ENCODE assay signal across 16 cellular contexts in the genomic region with DNA sequence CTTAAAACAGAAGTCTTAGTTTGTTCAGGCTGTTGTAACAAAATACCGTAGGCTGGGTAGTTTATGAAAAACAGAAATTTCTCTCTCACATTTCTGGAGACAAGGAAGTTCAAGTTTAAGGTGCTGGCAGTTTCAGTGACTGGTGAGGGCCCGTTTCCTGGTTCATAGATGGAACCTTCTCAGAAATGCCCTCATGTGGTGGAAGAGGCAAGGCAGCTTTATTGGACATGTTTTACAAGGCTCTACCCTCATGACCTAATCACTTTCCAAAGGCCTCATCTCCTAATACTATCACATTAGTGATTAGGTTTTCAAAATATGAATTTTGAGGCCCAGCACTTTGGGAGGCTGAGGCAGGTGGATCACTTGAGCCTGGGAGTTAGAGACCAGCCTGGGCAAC. TPM values are rescaled to one million over a fixed set of nuclear protein-coding genes. Genes with fewer than 3 reads are reported as not detected.
DNase-seq lines count a peak whose midpoint lies in the region; ATAC-seq and TF ChIP-seq lines count a peak whose summit lies in the region.
"Had no signal": no experiment of that assay in that cellular context is flagged by ENCODE, and none has a peak within 500 bp of the region (broad histone marks: within the 10 kb centered on the region; RNA-seq: fewer than 3 reads in every experiment).

No MANE protein-coding gene starts in this region.

- H3K9me3 Mint-ChIP-seq in CD14-positive monocyte (peaks cover 0 to 1% (median 0%) of the 10 kb centered on the region in 7 donors), HFFc6 (no peaks in the 10 kb centered on the region)
- H3K9me3 Mint-ChIP-seq: stimulated activated memory B cell treated with anti-CD40 and anti-IgM and Interleukin-4, amounts not matched to agents 10 μg/mL and 1 μg/mL and 100 μg/mL, for 72 hours had no signal

- no peak overlapping the region for H3K27ac ChIP-seq in lower lobe of right lung
- H3K27ac ChIP-seq: ovary had no signal

- intact Hi-C loops in CD14-positive monocyte (cut with micrococcal nuclease) (loop anchor here in 1 of 2 donors (10.0 kb wide), 1 partner anchor 368 kb away; the partner anchor contains the start of gene CCDC28A), lower lobe of right lung (cut with DNase I) (no loop called here)

- DNase-seq in CD14-positive monocyte (ENCODE audit: low spot score) (no peak), HFFc6 (no peak), SIG-M5 (lab: John Stamatoyannopoulos, UW) (peak; percentile 37), kidney epithelial cell (ENCODE audit: low read depth) (no peak), NCI-H345 (lab: John Stamatoyannopoulos, UW) (no peak), lower lobe of right lung (no peak), A172 (ENCODE audit: low spot score) (no peak)
- DNase-seq: activated CD4-positive, alpha-beta T cell treated with anti-CD3 and anti-CD28 coated beads, Interleukin-2, amount 50 U/mL, for 1 hour; NCI-H446 treated with DMSO at 0.1 percent for 48 hours; ovary had no signal

- H3K27ac Mint-ChIP-seq in CD14-positive monocyte (peak overlapping the region in 5 of 7 donors; percentile 40 to 83 (median 70)), HFFc6 (no peak overlapping the region)
- H3K27ac Mint-ChIP-seq: stimulated activated memory B cell treated with anti-CD40 and anti-IgM and Interleukin-4, amounts not matched to agents 10 μg/mL and 1 μg/mL and 100 μg/mL, for 72 hours had no signal

- H3K36me3 Mint-ChIP-seq in CD14-positive monocyte (peaks cover 48 to 54% of the 10 kb centered on the region in 2 donors), HFFc6 (ENCODE audit: low read depth) (peaks cover 28% of the 10 kb centered on the region)

- peaks cover 0 to 2% (median 0%) of the 10 kb centered on the region in 3 donors for H3K27me3 Mint-ChIP-seq in CD14-positive monocyte (ENCODE audit: low read depth in 3 of 3)
- no peaks in the 10 kb centered on the region; the same call in 1 of the 2 replicates for H3K27me3 Mint-ChIP-seq in HFFc6 (ENCODE audit: insufficient read depth)
- H3K27me3 Mint-ChIP-seq: stimulated activated memory B cell treated with anti-CD40 and anti-IgM and Interleukin-4, amounts not matched to agents 10 μg/mL and 1 μg/mL and 100 μg/mL, for 72 hours had no signal

- H3K27me3 ChIP-seq in kidney epithelial cell (ENCODE audit: control insufficient read depth, insufficient read depth, low read length) (no peaks in the 10 kb centered on the region), lower lobe of right lung (ENCODE audit: low read depth) (no peaks in the 10 kb centered on the region)
- H3K27me3 ChIP-seq: gastroesophageal sphincter, ovary had no signal

- H3K4me3 Mint-ChIP-seq in CD14-positive monocyte (no peak overlapping the region), HFFc6 (no peak overlapping the region)
- H3K4me3 Mint-ChIP-seq: stimulated activated memory B cell treated with anti-CD40 and anti-IgM and Interleukin-4, amounts not matched to agents 10 μg/mL and 1 μg/mL and 100 μg/mL, for 72 hours had no signal

- TF ChIP-seq CTCF in CD14-positive monocyte (IDR thresholded peaks at IDR 0.05) (no peak), HFFc6 (IDR thresholded peaks at IDR 0.05) (peak; percentile 17; the same call in 1 of the 2 replicates), kidney epithelial cell (IDR thresholded peaks at IDR 0.05; ENCODE audit: insufficient read depth, low read length, poor library complexity, severe bottlenecking) (peak; percentile 13), lower lobe of right lung (IDR thresholded peaks at IDR 0.05) (no peak)

- H3K4me3 ChIP-seq in kidney epithelial cell (ENCODE audit: low read depth, low read length) (no peak overlapping the region), lower lobe of right lung (no peak overlapping the region)
- H3K4me3 ChIP-seq: gastroesophageal sphincter, ovary had no signal

- H3K9me3 ChIP-seq in lower lobe of right lung: no peaks in the 10 kb centered on the region
- H3K9me3 ChIP-seq: gastroesophageal sphincter, ovary had no signal

- peaks cover 37% of the 10 kb centered on the region for H3K4me1 ChIP-seq in lower lobe of right lung

- no peak for ATAC-seq in lower lobe of right lung
- ATAC-seq in GM18498 (IDR thresholded peaks at IDR 0.05; ENCODE audit: unreplicated experiment): no peak
- ATAC-seq: gastroesophageal sphincter; SK-N-SH treated with all-trans-retinoic acid at 6 μM for 48 hours; stimulated activated memory B cell treated with anti-CD40 and anti-IgM and Interleukin-4, amounts not matched to agents 10 μg/mL and 1 μg/mL and 100 μg/mL, for 72 hours had no signal

- H3K36me3 ChIP-seq in kidney epithelial cell (ENCODE audit: control insufficient read depth, insufficient read depth, low read length): peaks cover 1% of the 10 kb centered on the region
- H3K36me3 ChIP-seq in lower lobe of right lung: peaks cover 62% of the 10 kb centered on the region
- H3K36me3 ChIP-seq: ovary had no signal

- H3K4me1 Mint-ChIP-seq in CD14-positive monocyte: peaks cover 63% of the 10 kb centered on the region
- peaks cover 42% of the 10 kb centered on the region for H3K4me1 Mint-ChIP-seq in HFFc6 (ENCODE audit: low read depth)

RNA-seq across cellular contexts. Expression of gene HEBP2, which starts 2.4 kb away (rescaled TPM):
- polyA plus RNA-seq in CD14-positive monocyte: 10 to 100 TPM; 96.8 to 97.5 TPM
- total RNA-seq in HFFc6 (2021; fragmentation: NEBNext Ultra II Directional; extraction: Animal tissue kit (Norgen Biotek cat#: 25700)): 10 to 100 TPM; 39.7 to 48.4 (median 44.9) TPM
- total RNA-seq in kidney epithelial cell: 82.1 and 89.5 TPM in 2 replicates
- total RNA-seq in lower lobe of right lung: 38.6 TPM
- total RNA-seq in A172 (2014; rRNA removed; shearing (Covaris generic)): 33.4 and 46.5 TPM in 2 replicates

RNA-seq across cellular contexts. Expression of gene SMIM28, which starts 28.7 kb away (rescaled TPM):
- not detected for polyA plus RNA-seq in CD14-positive monocyte
- not detected for total RNA-seq in HFFc6 (2021; fragmentation: NEBNext Ultra II Directional; extraction: Animal tissue kit (Norgen Biotek cat#: 25700))
- total RNA-seq in kidney epithelial cell: not detected in 2 replicates
- not detected for total RNA-seq in lower lobe of right lung
- total RNA-seq in A172 (2014; rRNA removed; shearing (Covaris generic)): not detected in 2 replicates
- total RNA-seq: dermis microvascular lymphatic vessel endothelial cell, liver, ovary had no signal
- polyA plus RNA-seq: liver, ovary had no signal

Comparison
In these comparisons a context has a peak if more than half of its experiments do, and no peak if none do; other contexts are left out.
1. CTCF ChIP-seq: peak in HFFc6 (single experiment) and kidney epithelial cell (single experiment); none in CD14-positive monocyte (single experiment) and lower lobe of right lung (single experiment).